ENCODE assay signal across 23 cellular contexts in the genomic region with DNA sequence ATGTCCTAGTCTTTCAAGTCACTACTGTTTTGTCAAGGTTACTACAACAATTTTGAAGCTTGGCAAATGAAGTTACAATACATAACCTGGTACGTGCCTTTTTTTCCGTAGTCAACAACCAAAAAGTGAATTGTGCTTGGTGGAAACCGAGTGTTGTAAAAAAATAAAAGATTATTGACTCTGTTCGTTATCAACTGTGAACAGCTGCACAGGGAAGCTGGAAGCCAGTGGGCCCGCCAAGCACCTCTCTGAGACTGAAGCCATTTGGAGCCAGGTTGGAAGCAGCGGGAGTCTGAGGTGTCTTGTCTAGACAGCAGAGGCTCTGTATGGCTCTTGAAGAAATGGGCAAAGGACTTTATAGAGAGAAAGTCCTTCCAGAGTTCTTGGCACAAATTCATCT.
DNase-seq lines count a peak whose midpoint lies in the region; ATAC-seq, FAIRE-seq and TF ChIP-seq lines count a peak whose summit lies in the region.
"Had no signal": no experiment of that assay in that cellular context is flagged by ENCODE, and none has a peak within 500 bp of the region (broad histone marks: within the 10 kb centered on the region; RNA-seq: fewer than 3 reads in every experiment).

No MANE protein-coding gene starts in this region.

- in situ Hi-C loops in GM13977 (cut with MboI; ENCODE audit: low pct_unique_long_range_greater_than_20kb, low sequenced_read_pairs, unreplicated experiment) (no loop called here), HAP-1 (cut with MboI; ENCODE audit: low sequenced_read_pairs) (no loop called here)

- TF ChIP-seq CTCF in H1 (IDR thresholded peaks at IDR 0.05; ENCODE audit: control extremely low read depth in 1 of 3, insufficient read depth in 1 of 3, low read depth in 1 of 3, low read length in 3 of 3) (no peak), right lobe of liver (IDR thresholded peaks at IDR 0.05) (no peak), GM13977 (IDR thresholded peaks at IDR 0.05; ENCODE audit: extremely low read depth, insufficient read depth, missing control alignments) (no peak)

- H2BK20ac ChIP-seq in H1 (ENCODE audit: low read length) = no peak overlapping the region

- H2BK12ac ChIP-seq in H1 (ENCODE audit: low read depth, low read length) = no peak overlapping the region

- no peak overlapping the region for H3K14ac ChIP-seq in H1 (ENCODE audit: insufficient read length)

- H3K36me3 ChIP-seq in H1 (ENCODE audit: control insufficient read depth in 2 of 4, insufficient read depth in 4 of 4, low read length in 3 of 4) (no peaks in the 10 kb centered on the region), right lobe of liver (no peaks in the 10 kb centered on the region), HAP-1 (replicated peaks) (no peaks in the 10 kb centered on the region)
- H3K36me3 ChIP-seq: BLaER1 treated with 17β-estradiol and CSF1 and Interleukin-3, amounts not matched to agents 10 nM and 100 nM had no signal

- H3K23ac ChIP-seq in H1 (ENCODE audit: insufficient read length) = no peak overlapping the region

- DNase-seq in H1 (ENCODE audit: low read depth in 1 of 2, low spot score in 2 of 2) = no peak
- peak in 1 of 2 donors; percentile 11 for DNase-seq in left colon
- peak; percentile 9 for DNase-seq in pons (ENCODE audit: low spot score)
- DNase-seq in right lobe of liver = no peak
- DNase-seq in GM13977 (ENCODE audit: low spot score) = no peak
- no peak for DNase-seq in AG20443 (ENCODE audit: low spot score)
- DNase-seq in HAP-1 (ENCODE audit: low spot score in 2 of 2) = no peak
- DNase-seq: 8988T; ACHN; AML-193; Caco-2; Calu3; CD4-positive, alpha-beta T cell; CD8-positive, alpha-beta T cell; DMS79 treated with DMSO at 0.1 percent for 48 hours; GF-D8 had no signal

- no peaks in the 10 kb centered on the region for H4K20me1 ChIP-seq in H1 (replicated peaks in 1 of 2; ENCODE audit: control insufficient read depth in 1 of 2, insufficient read depth in 2 of 2, low read length in 2 of 2)
- H4K20me1 ChIP-seq: BLaER1 treated with 17β-estradiol and CSF1 and Interleukin-3, amounts not matched to agents 10 nM and 100 nM had no signal

- H3K23me2 ChIP-seq in H1 (ENCODE audit: low read depth, low read length) = no peaks in the 10 kb centered on the region

- WGBS in H1 (ENCODE audit: extremely low coverage in 1 of 2, insufficient coverage in 1 of 2, insufficient read length in 1 of 2, insufficient replicate concordance in 2 of 2, low coverage in 1 of 2, low lambda C conversion rate in 2 of 2, missing lambda C conversion rate in 1 of 2), 2 experiments = 99% methylated on average over 6 of the region's 6 CpGs; no CpG with 5 or more reads in 1 of the 2 experiments
- WGBS in right lobe of liver (ENCODE audit: insufficient coverage, low coverage, low lambda C conversion rate, missing lambda C conversion rate) = 72% methylated on average over 4 of the region's 6 CpGs

- H3K4me3 ChIP-seq in H1 (ENCODE audit: extremely low read depth in 1 of 4, insufficient read depth in 2 of 4, low read depth in 3 of 4, low read length in 4 of 4) = no peak overlapping the region
- H3K4me3 ChIP-seq in right lobe of liver = no peak overlapping the region
- H3K4me3 ChIP-seq in HAP-1 = no peak overlapping the region
- H3K4me3 ChIP-seq: BLaER1 treated with 17β-estradiol and CSF1 and Interleukin-3, amounts not matched to agents 10 nM and 100 nM had no signal

- H3K9me3 ChIP-seq in H1 (ENCODE audit: insufficient read depth in 2 of 2, low read depth in 1 of 2, low read length in 1 of 2) (peaks cover 0 to 3% of the 10 kb centered on the region in 2 experiments; a peak in 2 of 4 replicates), right lobe of liver (no peaks in the 10 kb centered on the region), HAP-1 (no peaks in the 10 kb centered on the region)
- H3K9me3 ChIP-seq: BLaER1 treated with 17β-estradiol and CSF1 and Interleukin-3, amounts not matched to agents 10 nM and 100 nM; Caco-2 had no signal

- H3K27ac ChIP-seq in H1 (ENCODE audit: low read depth, low read length) (no peak overlapping the region), right lobe of liver (no peak overlapping the region)
- H3K27ac ChIP-seq: BLaER1 treated with 17β-estradiol and CSF1 and Interleukin-3, amounts not matched to agents 10 nM and 100 nM; C4-2B had no signal

- H4K5ac ChIP-seq in H1 (ENCODE audit: insufficient read length, low read depth, low read length) = no peak overlapping the region

- TF ChIP-seq POLR2A in H1 (IDR thresholded peaks at IDR 0.05; ENCODE audit: control extremely low read depth in 1 of 2, low read depth in 2 of 2, low read length in 2 of 2) (no peak), right lobe of liver (IDR thresholded peaks at IDR 0.05) (no peak)

- no peaks in the 10 kb centered on the region for H3K79me2 ChIP-seq in H1 (ENCODE audit: control insufficient read depth in 1 of 2, insufficient read depth in 2 of 2, low read length in 2 of 2)

- H2BK15ac ChIP-seq in H1 (ENCODE audit: low read length) = no peak overlapping the region

- H2BK120ac ChIP-seq in H1 (replicated peaks; ENCODE audit: low read depth, low read length) = no peak overlapping the region

- H3K9ac ChIP-seq in H1 (replicated peaks in 1 of 4; ENCODE audit: extremely low read depth in 1 of 4, low read depth in 3 of 4, low read length in 3 of 4) = no peak overlapping the region
- H3K9ac ChIP-seq: BLaER1 treated with 17β-estradiol and CSF1 and Interleukin-3, amounts not matched to agents 10 nM and 100 nM had no signal

- no peak overlapping the region for H4K8ac ChIP-seq in H1 (ENCODE audit: extremely low read depth, insufficient read depth, low read length)

- CTCF ChIA-PET in H1 (lab: Charles Lee; ENCODE audit: partially characterized antibody) = no interaction called here

- no peak overlapping the region for H2BK5ac ChIP-seq in H1 (ENCODE audit: low read depth, low read length)

- H3K4me1 ChIP-seq in H1 (replicated peaks in 1 of 4; ENCODE audit: control insufficient read depth in 3 of 4, insufficient read depth in 4 of 4, low read length in 3 of 4) (no peaks in the 10 kb centered on the region), right lobe of liver (no peaks in the 10 kb centered on the region), HAP-1 (no peaks in the 10 kb centered on the region)
- H3K4me1 ChIP-seq: BLaER1 treated with 17β-estradiol and CSF1 and Interleukin-3, amounts not matched to agents 10 nM and 100 nM; Caco-2 had no signal

- no peak overlapping the region for H3K56ac ChIP-seq in H1 (replicated peaks; ENCODE audit: insufficient read length, low read depth, low read length)

- ATAC-seq in left colon (peak; percentile 56), right lobe of liver (no peak)
- ATAC-seq: CD8-positive, alpha-beta T cell had no signal

- no peak overlapping the region for H2AK5ac ChIP-seq in H1 (ENCODE audit: low read depth, low read length)

- no peaks in the 10 kb centered on the region for H3K27me3 ChIP-seq in H1 (replicated peaks in 1 of 4; ENCODE audit: control insufficient read depth in 3 of 4, extremely low read depth in 1 of 4, insufficient read depth in 3 of 4, low read length in 3 of 4)
- H3K27me3 ChIP-seq in right lobe of liver = no peaks in the 10 kb centered on the region
- no peaks in the 10 kb centered on the region for H3K27me3 ChIP-seq in HAP-1 (ENCODE audit: low read depth)
- H3K27me3 ChIP-seq: BLaER1 treated with 17β-estradiol and CSF1 and Interleukin-3, amounts not matched to agents 10 nM and 100 nM had no signal

- no peak overlapping the region for H3K18ac ChIP-seq in H1 (ENCODE audit: extremely low read depth, low read length)

- H2AFZ ChIP-seq in H1 (ENCODE audit: low read length) = 0 out of 2 replicates have a peak overlapping the region, but pooled peaks have one; percentile 58

- H4K91ac ChIP-seq in H1 (replicated peaks; ENCODE audit: insufficient read length, low read length) = no peak overlapping the region

- intact Hi-C loops in left colon (cut with DNase I, micrococcal nuclease) (no loop called here), right lobe of liver (cut with DNase I) (no loop called here)

- no peak overlapping the region for H3K4ac ChIP-seq in H1 (replicated peaks; ENCODE audit: insufficient read length, low read depth, low read length)

- TF ChIP-seq EP300 in H1 (IDR thresholded peaks at IDR 0.05; ENCODE audit: borderline replicate concordance in 1 of 2, low read depth in 2 of 2, low read length in 2 of 2) = no peak

- TF ChIP-seq RAD21 in H1 (IDR thresholded peaks at IDR 0.05 in 1 of 2, conservative IDR thresholded peaks at IDR 0.05 in 1 of 2; ENCODE audit: low read depth in 2 of 2, low read length in 2 of 2) = no peak

- POLR2A ChIA-PET in H1 (lab: Charles Lee; ENCODE audit: partially characterized antibody) = no interaction called here

- no peaks in the 10 kb centered on the region for H3K79me1 ChIP-seq in H1 (ENCODE audit: low read depth, low read length)

- H3K4me2 ChIP-seq in H1 (ENCODE audit: insufficient read depth in 1 of 2, low read depth in 2 of 2, low read length in 2 of 2) = no peak overlapping the region
- H3K4me2 ChIP-seq: BLaER1 treated with 17β-estradiol and CSF1 and Interleukin-3, amounts not matched to agents 10 nM and 100 nM had no signal

- FAIRE-seq in H1 (lab: Jason Lieb, UNC) = no peak
- FAIRE-seq: A204.1, D721Med, G401.6, GM12891, GM18507 had no signal

TF ChIP-seq in H1, 55 proteins besides CTCF, POLR2A, EP300 and RAD21 (continues in another document):
- TF ChIP-seq HDAC2 (IDR thresholded peaks at IDR 0.05; ENCODE audit: borderline replicate concordance in 1 of 2, low read depth in 2 of 2, low read length in 2 of 2) (no peak), FOSL1 (IDR thresholded peaks at IDR 0.05; ENCODE audit: insufficient read depth, low read depth, low read length) (no peak), RNF2 (IDR thresholded peaks at IDR 0.05; ENCODE audit: borderline replicate concordance, low read depth, low read length, missing control alignments, poor library complexity, severe bottlenecking) (no peak)
